25 cellular contexts compared by ENCODE assay signal in the genomic region with DNA sequence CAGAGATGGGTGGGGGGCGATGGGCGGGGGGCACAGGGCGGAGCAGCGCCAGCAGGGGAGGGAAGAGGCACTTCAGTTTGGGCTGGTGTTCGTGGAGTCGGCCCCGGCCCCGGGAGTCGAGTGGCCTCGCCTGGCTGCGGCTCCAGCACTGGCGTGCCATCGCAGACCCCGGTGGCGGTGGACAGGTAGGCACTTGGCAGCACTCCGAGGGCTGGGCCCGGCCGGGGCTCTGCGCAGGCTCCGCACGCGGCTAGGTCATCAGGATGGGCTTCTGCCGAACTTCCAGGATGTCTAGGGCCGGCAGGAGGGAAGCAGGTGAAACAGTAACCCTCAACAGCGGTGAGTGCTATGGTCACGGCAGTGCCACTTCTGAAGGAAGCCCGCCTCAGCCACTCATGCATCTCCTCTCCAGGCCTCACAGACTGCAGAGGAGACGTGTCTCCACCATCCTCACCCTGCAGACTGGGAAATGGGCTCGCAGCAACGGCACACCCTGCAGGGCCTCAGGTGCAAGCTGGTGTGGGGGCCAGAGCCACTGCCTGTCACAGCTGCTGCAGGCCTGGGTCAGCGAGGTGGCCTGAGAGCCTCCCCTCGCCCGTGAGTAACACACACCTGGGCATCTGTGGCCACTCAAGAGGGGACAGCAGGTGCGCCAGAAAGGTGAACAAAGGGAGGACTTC. TPM values are rescaled to one million over a fixed set of nuclear protein-coding genes. Genes with fewer than 3 reads are reported as not detected.
A peak's percentile ranks its signal among the peaks of the same experiment; 100 is the strongest.
DNase-seq lines count a peak whose midpoint lies in the region; FAIRE-seq and TF ChIP-seq lines count a peak whose summit lies in the region.
"Had no signal": no experiment of that assay in that cellular context is flagged by ENCODE, and none has a peak within 500 bp of the region (broad histone marks: within the 10 kb centered on the region; RNA-seq: fewer than 3 reads in every experiment).

No MANE protein-coding gene starts in this region.

- H3K79me1 ChIP-seq in H1 (ENCODE audit: low read depth, low read length) = no peaks in the 10 kb centered on the region

- no peak overlapping the region for H4K91ac ChIP-seq in H1 (replicated peaks; ENCODE audit: insufficient read length, low read length)

- H3K9ac ChIP-seq in H1 (replicated peaks in 1 of 4; ENCODE audit: extremely low read depth in 1 of 4, low read depth in 3 of 4, low read length in 3 of 4) (no peak overlapping the region), GM23248 (no peak overlapping the region)

- no peaks in the 10 kb centered on the region for H3K23me2 ChIP-seq in H1 (ENCODE audit: low read depth, low read length)

- H3K4ac ChIP-seq in H1 (replicated peaks; ENCODE audit: insufficient read length, low read depth, low read length) = no peak overlapping the region

- no peak for TF ChIP-seq POLR2A in H1 (IDR thresholded peaks at IDR 0.05; ENCODE audit: control extremely low read depth in 1 of 2, low read depth in 2 of 2, low read length in 2 of 2)
- no peak for TF ChIP-seq POLR2A in spleen (IDR thresholded peaks at IDR 0.05)

- H4K8ac ChIP-seq in H1 (ENCODE audit: extremely low read depth, insufficient read depth, low read length) = no peak overlapping the region; the same call in 1 of the 2 replicates

- H3K18ac ChIP-seq in H1 (ENCODE audit: extremely low read depth, low read length) = no peak overlapping the region; the same call in 1 of the 2 replicates

- H3K9me3 ChIP-seq in H1 (ENCODE audit: insufficient read depth in 2 of 2, low read depth in 1 of 2, low read length in 1 of 2) (no peaks in the 10 kb centered on the region), spleen (no peaks in the 10 kb centered on the region), GM23248 (ENCODE audit: low read depth) (no peaks in the 10 kb centered on the region)
- H3K9me3 ChIP-seq: BE2C, MG63, SJSA1 had no signal

- no peak overlapping the region for H2AFZ ChIP-seq in H1 (ENCODE audit: low read length)
- H2AFZ ChIP-seq in GM23248 = no peak overlapping the region

- H3K4me2 ChIP-seq in H1 (ENCODE audit: insufficient read depth in 1 of 2, low read depth in 2 of 2, low read length in 2 of 2) (no peak overlapping the region), GM23248 (ENCODE audit: unreplicated experiment) (no peak overlapping the region)

- in situ Hi-C loops in GM23248 (cut with MboI) = no loop called here

- no peak overlapping the region for H2BK120ac ChIP-seq in H1 (replicated peaks; ENCODE audit: low read depth, low read length)

- H3K79me2 ChIP-seq in H1 (ENCODE audit: control insufficient read depth in 1 of 2, insufficient read depth in 2 of 2, low read length in 2 of 2) = no peaks in the 10 kb centered on the region
- no peaks in the 10 kb centered on the region for H3K79me2 ChIP-seq in GM23248 (ENCODE audit: insufficient read depth)

- CTCF ChIA-PET in H1 (lab: Charles Lee; ENCODE audit: partially characterized antibody) = interaction anchor here (0.6 to 3.5 kb wide), 4 partner anchors 12 to 157 kb away, joined by 3 to 21 read pairs (median 4); no protein-coding TSS in a partner anchor

- H2BK15ac ChIP-seq in H1 (ENCODE audit: low read length) = no peak overlapping the region

- no peak for TF ChIP-seq EP300 in H1 (IDR thresholded peaks at IDR 0.05; ENCODE audit: borderline replicate concordance in 1 of 2, low read depth in 2 of 2, low read length in 2 of 2)

- no peak overlapping the region for H2BK12ac ChIP-seq in H1 (ENCODE audit: low read depth, low read length)

- no peak overlapping the region for H3K56ac ChIP-seq in H1 (replicated peaks; ENCODE audit: insufficient read length, low read depth, low read length)

- H3F3A ChIP-seq in GM23248 (ENCODE audit: insufficient read depth) = no peaks in the 10 kb centered on the region

- H2BK20ac ChIP-seq in H1 (ENCODE audit: low read length) = no peak overlapping the region

- no peaks in the 10 kb centered on the region for H3K9me2 ChIP-seq in GM23248 (ENCODE audit: insufficient read depth)

- H3K4me3 ChIP-seq in H1 (ENCODE audit: extremely low read depth in 1 of 4, insufficient read depth in 2 of 4, low read depth in 3 of 4, low read length in 4 of 4) = no peak overlapping the region
- H3K4me3 ChIP-seq in spleen = no peak overlapping the region
- H3K4me3 ChIP-seq in GM23248 = no peak overlapping the region
- H3K4me3 ChIP-seq: MG63, SJSA1 had no signal

- peaks cover 3 to 7% of the 10 kb centered on the region in 2 experiments for H4K20me1 ChIP-seq in H1 (replicated peaks in 1 of 2; ENCODE audit: control insufficient read depth in 1 of 2, insufficient read depth in 2 of 2, low read length in 2 of 2)
- no peaks in the 10 kb centered on the region for H4K20me1 ChIP-seq in GM23248 (ENCODE audit: insufficient read depth)

- H2AK5ac ChIP-seq in H1 (ENCODE audit: low read depth, low read length) = 0 out of 2 replicates have a peak overlapping the region, but pooled peaks have one; percentile 24

- no peak overlapping the region for H3K23ac ChIP-seq in H1 (ENCODE audit: insufficient read length)

- H3K14ac ChIP-seq in H1 (ENCODE audit: insufficient read length) = no peak overlapping the region

- H3K4me1 ChIP-seq in H1 (replicated peaks in 1 of 4; ENCODE audit: control insufficient read depth in 3 of 4, insufficient read depth in 4 of 4, low read length in 3 of 4) (peaks cover 3 to 24% (median 8%) of the 10 kb centered on the region in 4 experiments; a peak in 5 of 7 replicates), spleen (peaks cover 0 to 9% (median 3%) of the 10 kb centered on the region in 6 donors), GM23248 (ENCODE audit: insufficient read depth) (no peaks in the 10 kb centered on the region)

- no peak overlapping the region for H4K5ac ChIP-seq in H1 (ENCODE audit: insufficient read length, low read depth, low read length)

- intact Hi-C loops in spleen (cut with DNase I; ENCODE audit: low total_unique reads) = no loop called here

- POLR2A ChIA-PET in H1 (lab: Charles Lee; ENCODE audit: partially characterized antibody) = interaction anchor here (1.2 kb wide), 1 partner anchor 37 kb away, joined by 4 read pairs; no protein-coding TSS in a partner anchor

- H3K36me3 ChIP-seq in H1 (ENCODE audit: control insufficient read depth in 2 of 4, insufficient read depth in 4 of 4, low read length in 3 of 4) = peaks cover 0 to 3% (median 3%) of the 10 kb centered on the region in 4 experiments; a peak in 3 of 8 replicates
- H3K36me3 ChIP-seq in spleen = peaks cover 0 to 90% (median 61%) of the 10 kb centered on the region in 6 donors
- no peaks in the 10 kb centered on the region; the same call in 1 of the 2 replicates for H3K36me3 ChIP-seq in GM23248 (ENCODE audit: low read depth)

- WGBS in H1 (ENCODE audit: extremely low coverage in 1 of 2, insufficient coverage in 1 of 2, insufficient read length in 1 of 2, insufficient replicate concordance in 2 of 2, low coverage in 1 of 2, low lambda C conversion rate in 2 of 2, missing lambda C conversion rate in 1 of 2), 2 experiments = 93% methylated on average over 11 of the region's 34 CpGs; no CpG with 5 or more reads in 1 of the 2 experiments
- 91 to 94% (median 93%) methylated on average over 5 to 34 of the region's 34 CpGs for WGBS in spleen, 5 donors
- 90 to 94% methylated on average over 16 to 32 of the region's 34 CpGs for WGBS in GM23248 (ENCODE audit: low coverage in 1 of 2, low lambda C conversion rate in 2 of 2, missing lambda C conversion rate in 2 of 2), 2 experiments

- FAIRE-seq in H1 (lab: Jason Lieb, UNC) = no peak
- FAIRE-seq: GM12891, H54 had no signal

- no peak for TF ChIP-seq CTCF in H1 (IDR thresholded peaks at IDR 0.05; ENCODE audit: control extremely low read depth in 1 of 3, insufficient read depth in 1 of 3, low read depth in 1 of 3, low read length in 3 of 3)
- TF ChIP-seq CTCF in spleen (IDR thresholded peaks at IDR 0.05 in 8 of 11, conservative IDR thresholded peaks at IDR 0.05 in 3 of 11) = no peak

- H2BK5ac ChIP-seq in H1 (ENCODE audit: low read depth, low read length) = no peak overlapping the region

- peak; percentile 21 for DNase-seq in DMS53 (lab: John Stamatoyannopoulos, UW)
- no peak for DNase-seq in DMS53 treated with DMSO at 0.1 percent for 48 hours (lab: John Stamatoyannopoulos, UW; ENCODE audit: unreplicated experiment)
- peak; percentile 42 for DNase-seq in DMS79 treated with DMSO at 0.1 percent for 48 hours (lab: John Stamatoyannopoulos, UW)
- peak in 1 of 2 experiments; percentile 45 for DNase-seq in H1 (ENCODE audit: low read depth in 1 of 2, low spot score in 2 of 2)
- DNase-seq in spleen = peak; percentile 64
- no peak for DNase-seq in GM23248
- no peak for DNase-seq in T-helper 1 cell
- DNase-seq: BE2C; DMS153; EL; GDM1; IMR-90; KG1; MG63; NCI-H2029 treated with DMSO at 0.1 percent for 48 hours; NCI-H2171; NCI-H226; NCI-H510A treated with DMSO at 0.1 percent for 48 hours; NK-92 treated with Interleukin-12 subunit alpha and Interleukin-12 subunit beta, amount 100 ng/mL, for 24 hours; Right ventricle myocardium superior; RPMI8226 had no signal

- H3K27me3 ChIP-seq in H1 (replicated peaks in 1 of 4; ENCODE audit: control insufficient read depth in 3 of 4, extremely low read depth in 1 of 4, insufficient read depth in 3 of 4, low read length in 3 of 4) (no peaks in the 10 kb centered on the region), spleen (replicated peaks in 1 of 7) (no peaks in the 10 kb centered on the region), GM23248 (replicated peaks; ENCODE audit: insufficient read depth) (no peaks in the 10 kb centered on the region)
- H3K27me3 ChIP-seq: BE2C, MG63, SJSA1 had no signal

- no peak for TF ChIP-seq RAD21 in H1 (IDR thresholded peaks at IDR 0.05 in 1 of 2, conservative IDR thresholded peaks at IDR 0.05 in 1 of 2; ENCODE audit: low read depth in 2 of 2, low read length in 2 of 2)

- H3K27ac ChIP-seq in H1 (ENCODE audit: low read depth, low read length) (no peak overlapping the region), spleen (no peak overlapping the region), GM23248 (no peak overlapping the region)
- H3K27ac ChIP-seq: 22Rv1, SJSA1 had no signal

RNA-seq across cellular contexts. Expression of a gene that starts 33.3 kb away (rescaled TPM):
- total RNA-seq in H1 (2021; fragmentation: NEBNext Ultra II Directional; extraction: Animal tissue kit (Norgen Biotek cat#: 25700)) = 112 and 118 TPM in 2 replicates
- polyA plus RNA-seq in H1 (2011; rRNA removed) = 16.4 and 20.0 TPM in 2 replicates
- 21.3 TPM for polyA plus RNA-seq in H1 (2011; cell fraction: cytosol; rRNA removed)
- polyA plus RNA-seq in H1 (2011; cell fraction: nucleus; rRNA removed) = 56.5 TPM
- polyA plus RNA-seq in H1 (2012, experiment 1 of 2) = 45.2 to 74.0 TPM (median 59.8 TPM) in 4 replicates
- 3.5 TPM for polyA plus RNA-seq in H1 (2012, experiment 2 of 2)
- polyA plus RNA-seq in H1 (2013, experiment 1 of 2) = 49.7 TPM
- 48.2 TPM for polyA plus RNA-seq in H1 (2013, experiment 2 of 2)
- 108 and 121 TPM in 2 replicates for polyA minus RNA-seq in H1 (2011; rRNA and poly(A)+ RNA removed)
- polyA minus RNA-seq in H1 (2011; cell fraction: cytosol; rRNA and poly(A)+ RNA removed) = 35.6 TPM
- 45.5 TPM for polyA minus RNA-seq in H1 (2011; cell fraction: nucleus; rRNA and poly(A)+ RNA removed)
- total RNA-seq in spleen = 100 to 1,000 TPM in 2 of 7 donors, 10 to 100 TPM in 5; 85.9 to 109 (median 98.5) TPM
- 10 to 100 TPM; 16.2 to 26.4 (median 17.5) TPM for polyA plus RNA-seq in spleen
- total RNA-seq in GM23248 (2014; rRNA removed; shearing (Covaris generic)) = 30.8 and 91.7 TPM in 2 replicates
- polyA plus RNA-seq in GM23248 (2016; fragmentation: Nextera tagmentation; extraction: Ambion mirVana) = 21.1 and 22.3 TPM in 2 replicates

RNA-seq across cellular contexts. Expression of a gene that starts 43.6 kb away (rescaled TPM):
- 61.9 and 65.3 TPM in 2 replicates for total RNA-seq in H1 (2021; fragmentation: NEBNext Ultra II Directional; extraction: Animal tissue kit (Norgen Biotek cat#: 25700))
- polyA plus RNA-seq in H1 (2011; rRNA removed) = 66.1 and 95.4 TPM in 2 replicates
- 66.9 TPM for polyA plus RNA-seq in H1 (2011; cell fraction: cytosol; rRNA removed)
- 77.9 TPM for polyA plus RNA-seq in H1 (2011; cell fraction: nucleus; rRNA removed)
- 37.4 to 53.7 TPM (median 45.5 TPM) in 4 replicates for polyA plus RNA-seq in H1 (2012, experiment 1 of 2)
- 32.4 TPM for polyA plus RNA-seq in H1 (2012, experiment 2 of 2)
- polyA plus RNA-seq in H1 (2013, experiment 1 of 2) = 50.5 TPM
- 53.3 TPM for polyA plus RNA-seq in H1 (2013, experiment 2 of 2)
- 25.2 and 28.4 TPM in 2 replicates for polyA minus RNA-seq in H1 (2011; rRNA and poly(A)+ RNA removed)
- 27.8 TPM for polyA minus RNA-seq in H1 (2011; cell fraction: cytosol; rRNA and poly(A)+ RNA removed)
- 14.2 TPM for polyA minus RNA-seq in H1 (2011; cell fraction: nucleus; rRNA and poly(A)+ RNA removed)
- total RNA-seq in spleen = 10 to 100 TPM; 35.5 to 93.1 (median 73.7) TPM
- 10 to 100 TPM; 32.6 to 61.5 (median 46.6) TPM for polyA plus RNA-seq in spleen
- 49.2 and 50.9 TPM in 2 replicates for total RNA-seq in GM23248 (2014; rRNA removed; shearing (Covaris generic))
- polyA plus RNA-seq in GM23248 (2016; fragmentation: Nextera tagmentation; extraction: Ambion mirVana) = 8.5 and 8.6 TPM in 2 replicates

Comparison
In these comparisons a context has a peak if more than half of its experiments do, and no peak if none do; other contexts are left out.
1. DNase-seq: peak in DMS53 (single experiment), DMS79 treated with DMSO at 0.1 percent for 48 hours (single experiment) and spleen (single experiment); none in DMS53 treated with DMSO at 0.1 percent for 48 hours (single experiment), GM23248 (single experiment) and T-helper 1 cell (0 of 5).